21 cellular contexts compared by ENCODE assay signal in the genomic region with DNA sequence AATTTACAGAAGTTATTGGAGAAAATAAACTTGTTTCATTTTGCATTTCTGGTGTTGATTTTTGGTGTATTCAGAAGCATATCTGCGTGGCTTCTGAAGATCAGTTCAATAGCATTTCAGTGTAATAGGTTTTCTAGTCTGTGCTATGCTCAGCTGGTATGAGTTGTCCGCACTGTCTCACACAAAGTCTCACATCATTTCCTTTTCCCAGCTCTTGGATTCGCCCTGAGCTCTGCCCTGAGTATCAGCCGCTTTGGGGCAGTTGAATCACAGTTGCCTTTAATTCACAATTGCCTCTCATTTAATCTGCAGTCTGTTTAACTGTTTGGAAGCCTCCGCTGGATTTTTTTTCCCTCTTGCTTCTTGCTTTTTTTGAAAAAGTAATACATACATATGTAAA. TPM values are rescaled to one million over a fixed set of nuclear protein-coding genes. Genes with fewer than 3 reads are reported as not detected.
"Had no signal": no experiment of that assay in that cellular context is flagged by ENCODE, and none has a peak within 500 bp of the region (broad histone marks: within the 10 kb centered on the region; RNA-seq: fewer than 3 reads in every experiment).

No MANE protein-coding gene starts in this region.

- H3K9me3 Mint-ChIP-seq: natural killer cell had no signal

- H3K36me3 Mint-ChIP-seq: natural killer cell had no signal

- ATAC-seq: foreskin keratinocyte, left colon, mucosa of descending colon, natural killer cell, pancreas, psoas muscle, sciatic nerve had no signal

- DNase-seq: colonic mucosa; dermis blood vessel endothelial cell; esophagus squamous epithelium; foreskin keratinocyte; left colon; mucosa of descending colon; natural killer cell; occipital lobe; pancreas; psoas muscle; retina; stimulated activated CD4-positive, alpha-beta T cell treated with anti-CD3 and anti-CD28 coated beads, Interleukin-12 subunit alpha, Interleukin-12 subunit beta, amount 100 ng/mL, for 4 hours; stimulated activated naive CD4-positive, alpha-beta T cell; stomach; substantia nigra; upper lobe of left lung; uterus had no signal

- H3K4me3 ChIP-seq: colonic mucosa, esophagus squamous epithelium, hepatocyte, mucosa of descending colon, pancreas, psoas muscle, stomach, upper lobe of left lung, uterus had no signal

- H3K36me3 ChIP-seq: colonic mucosa, uterus had no signal

- H3K27ac Mint-ChIP-seq: natural killer cell had no signal

- H3K27me3 ChIP-seq: colonic mucosa, esophagus squamous epithelium, foreskin keratinocyte, hepatocyte, pancreas, stomach, upper lobe of left lung, uterus had no signal

- H2AFZ ChIP-seq: hepatocyte had no signal

- H3K4me1 Mint-ChIP-seq: natural killer cell had no signal

- H3K4me2 ChIP-seq: hepatocyte had no signal

- H3K4me1 ChIP-seq: colonic mucosa, foreskin keratinocyte, pancreas, psoas muscle, stomach, uterus had no signal

- H3K79me2 ChIP-seq: hepatocyte had no signal

- H3K9me3 ChIP-seq: colonic mucosa, esophagus squamous epithelium, mucosa of descending colon, pancreas, psoas muscle, stomach, upper lobe of left lung, uterus had no signal

- H3K27ac ChIP-seq: colonic mucosa, esophagus squamous epithelium, foreskin keratinocyte, hepatocyte, pancreas, psoas muscle, stomach, uterus had no signal

- H3K4me3 Mint-ChIP-seq: natural killer cell had no signal

RNA-seq across cellular contexts. Expression of gene TTC23L, which starts 6.4 kb away (rescaled TPM):
- total RNA-seq: epithelial cell of proximal tubule, psoas muscle, skeletal muscle tissue had no signal
- polyA plus RNA-seq: foreskin keratinocyte, hepatocyte had no signal
